In genomic region chr3:150252462-150252861, GRCh38 we compare ENCODE assay signal across 16 cellular contexts.
DNase-seq lines count a peak whose midpoint lies in the region; ATAC-seq and TF ChIP-seq lines count a peak whose summit lies in the region.
"Had no signal": no experiment of that assay in that cellular context is flagged by ENCODE, and none has a peak within 500 bp of the region (broad histone marks: within the 10 kb centered on the region; RNA-seq: fewer than 3 reads in every experiment).

No MANE protein-coding gene starts in this region.

- peaks cover 4% of the 10 kb centered on the region for H3K27me3 Mint-ChIP-seq in brain
- peaks cover 20% of the 10 kb centered on the region for H3K27me3 Mint-ChIP-seq in activated naive CD8-positive, alpha-beta T cell treated with anti-CD3 and anti-CD28 coated beads, Interleukin-2, amount 50 U/mL, for 24 hours

- no peak overlapping the region for H3K4me2 ChIP-seq in IMR-90 (ENCODE audit: low read depth, low read length)
- no peak overlapping the region for H3K4me2 ChIP-seq in hepatocyte
- no peak overlapping the region for H3K4me2 ChIP-seq in skeletal muscle satellite cell (ENCODE audit: low read length)

- whole genome bisulfite sequencing in IMR-90 (ENCODE audit: extremely low coverage in 2 of 2, insufficient read length in 1 of 2), 2 experiments: no CpG with 5 or more reads among the region's 2 CpGs
- 62% methylated on average over 2 of the region's 2 CpGs for WGBS in hepatocyte (ENCODE audit: low lambda C conversion rate, missing lambda C conversion rate)

- H3K4ac ChIP-seq in IMR-90 (ENCODE audit: low read depth, low read length): peak overlapping the region; percentile 42

- peaks cover 6 to 16% of the 10 kb centered on the region in 2 experiments; a peak in 2 of 4 replicates for H3K79me1 ChIP-seq in IMR-90 (ENCODE audit: low read depth in 1 of 2, low read length in 2 of 2)

- no peak overlapping the region for H3K56ac ChIP-seq in IMR-90 (ENCODE audit: extremely low read depth, insufficient read depth, low read length)

- peak overlapping the region; percentile 41; the same call in 1 of the 2 replicates for H4K5ac ChIP-seq in IMR-90 (ENCODE audit: low read depth, low read length)

- dilution Hi-C loops in IMR-90 (cut with HindIII; ENCODE audit: low sequenced_read_pairs, unreplicated experiment): no loop called here

- H3K36me3 Mint-ChIP-seq in brain: no peaks in the 10 kb centered on the region
- no peaks in the 10 kb centered on the region for H3K36me3 Mint-ChIP-seq in activated naive CD8-positive, alpha-beta T cell treated with anti-CD3 and anti-CD28 coated beads, Interleukin-2, amount 50 U/mL, for 24 hours (ENCODE audit: low read depth)
- H3K36me3 Mint-ChIP-seq: immature natural killer cell had no signal

- no peak overlapping the region for H2AFZ ChIP-seq in IMR-90 (replicated peaks; ENCODE audit: low read length, poor library complexity)
- no peak overlapping the region for H2AFZ ChIP-seq in hepatocyte

- peak overlapping the region; percentile 2 to 72 (median 31) for H3K27ac Mint-ChIP-seq in brain
- H3K27ac Mint-ChIP-seq in activated naive CD8-positive, alpha-beta T cell treated with anti-CD3 and anti-CD28 coated beads, Interleukin-2, amount 50 U/mL, for 24 hours: no peak overlapping the region
- H3K27ac Mint-ChIP-seq: CD4-positive, alpha-beta T cell had no signal

- no peak overlapping the region for H2BK5ac ChIP-seq in IMR-90 (ENCODE audit: low read depth, low read length, poor library complexity, severe bottlenecking)

- peak overlapping the region; percentile 69; the same call in 1 of the 2 replicates for H2BK20ac ChIP-seq in IMR-90 (ENCODE audit: low read depth, low read length)

- no peaks in the 10 kb centered on the region for H3K9me2 ChIP-seq in hepatocyte (replicated peaks; ENCODE audit: insufficient read depth)

- peak overlapping the region; percentile 70 for H2BK120ac ChIP-seq in IMR-90 (ENCODE audit: low read depth, low read length)

- H4K20me1 ChIP-seq in IMR-90 (ENCODE audit: insufficient read depth, low read length) (no peaks in the 10 kb centered on the region), hepatocyte (ENCODE audit: insufficient read depth, poor library complexity, severe bottlenecking) (no peaks in the 10 kb centered on the region)

- H2BK15ac ChIP-seq in IMR-90 (ENCODE audit: low read depth, low read length): peak overlapping the region; percentile 82; the same call in 2 of the 3 replicates

- H3K36me3 ChIP-seq in IMR-90 (ENCODE audit: control insufficient read depth, insufficient read depth, low read length) (no peaks in the 10 kb centered on the region), hepatocyte (replicated peaks; ENCODE audit: insufficient read depth, low read depth) (no peaks in the 10 kb centered on the region), skeletal muscle satellite cell (ENCODE audit: insufficient read depth, low read length) (no peaks in the 10 kb centered on the region)
- H3K36me3 ChIP-seq: adrenal gland, neutrophil had no signal

- H3K27me3 ChIP-seq in IMR-90 (ENCODE audit: control insufficient read depth, insufficient read depth, low read length) (no peaks in the 10 kb centered on the region), hepatocyte (no peaks in the 10 kb centered on the region), skeletal muscle satellite cell (ENCODE audit: control insufficient read depth, insufficient read depth, low read length) (no peaks in the 10 kb centered on the region)
- H3K27me3 ChIP-seq: adrenal gland, neutrophil had no signal

- peaks cover 86% of the 10 kb centered on the region for H3K4me1 Mint-ChIP-seq in brain
- no peaks in the 10 kb centered on the region for H3K4me1 Mint-ChIP-seq in activated naive CD8-positive, alpha-beta T cell treated with anti-CD3 and anti-CD28 coated beads, Interleukin-2, amount 50 U/mL, for 24 hours

- H2AK5ac ChIP-seq in IMR-90 (ENCODE audit: low read depth, low read length): peak overlapping the region; percentile 13

- H3K9me1 ChIP-seq in IMR-90 (ENCODE audit: insufficient read depth, low read length): peaks cover 18% of the 10 kb centered on the region

- no peak overlapping the region for H3K4me3 ChIP-seq in IMR-90 (ENCODE audit: insufficient read depth, low read depth, low read length)
- H3K4me3 ChIP-seq in hepatocyte: no peak overlapping the region
- no peak overlapping the region for H3K4me3 ChIP-seq in skeletal muscle satellite cell (ENCODE audit: low read length)
- H3K4me3 ChIP-seq: adrenal gland had no signal

- H3K9me3 ChIP-seq in IMR-90 (ENCODE audit: control insufficient read depth, insufficient read depth, low read length): no peaks in the 10 kb centered on the region
- H3K9me3 ChIP-seq in hepatocyte (ENCODE audit: low read depth): no peaks in the 10 kb centered on the region
- H3K9me3 ChIP-seq in skeletal muscle satellite cell (replicated peaks; ENCODE audit: low read length): no peaks in the 10 kb centered on the region
- H3K9me3 ChIP-seq: adrenal gland, neutrophil had no signal

- in situ Hi-C loops in IMR-90 (cut with MboI; ENCODE audit: low sequenced_read_pairs): no loop called here

- H2AK9ac ChIP-seq in IMR-90 (replicated peaks; ENCODE audit: low read depth, low read length, poor library complexity): no peak overlapping the region

- peaks cover 0 to 5% (median 0%) of the 10 kb centered on the region in 5 experiments for H3K9me3 Mint-ChIP-seq in brain
- H3K9me3 Mint-ChIP-seq in activated naive CD8-positive, alpha-beta T cell treated with anti-CD3 and anti-CD28 coated beads, Interleukin-2, amount 50 U/mL, for 24 hours: peaks cover 5% of the 10 kb centered on the region
- H3K9me3 Mint-ChIP-seq: CD4-positive, alpha-beta T cell; immature natural killer cell had no signal

- peak; percentile 30 for DNase-seq in IMR-90
- DNase-seq in hepatocyte (ENCODE audit: low spot score): no peak
- no peak for DNase-seq in NCI-H2227 treated with DMSO at 0.1 percent for 48 hours (lab: John Stamatoyannopoulos, UW)
- no peak for DNase-seq in posterior cingulate gyrus
- DNase-seq in activated naive CD8-positive, alpha-beta T cell treated with anti-CD3 and anti-CD28 coated beads, Interleukin-2, amount 50 U/mL, for 24 hours: no peak
- DNase-seq: adrenal gland; CD4-positive, alpha-beta T cell; immature natural killer cell; NCI-H1930; stimulated activated CD4-positive, alpha-beta T cell treated with anti-CD3 and anti-CD28 coated beads, Interleukin-2, amount 100 ng/mL, for 48 hours; stimulated activated naive CD8-positive, alpha-beta T cell treated with anti-CD3 and anti-CD28 coated beads, Interleukin-15, Interleukin-2, amounts not matched to agents 100 U/mL and 50 U/mL, for 24 hours; T1000 had no signal

- H3K9ac ChIP-seq in IMR-90 (ENCODE audit: low read depth, low read length): no peak overlapping the region
- peak overlapping the region; percentile 28 for H3K9ac ChIP-seq in skeletal muscle satellite cell (ENCODE audit: low read depth, low read length)

- peak overlapping the region; percentile 42; the same call in 1 of the 2 replicates for H3K18ac ChIP-seq in IMR-90 (ENCODE audit: low read depth, low read length)

- H3K79me2 ChIP-seq in hepatocyte: no peaks in the 10 kb centered on the region

- H3K4me1 ChIP-seq in IMR-90 (ENCODE audit: control insufficient read depth, insufficient read depth, low read length) (peaks cover 26% of the 10 kb centered on the region), hepatocyte (ENCODE audit: insufficient read depth) (peaks cover 56% of the 10 kb centered on the region), skeletal muscle satellite cell (ENCODE audit: control insufficient read depth, insufficient read depth, low read length) (peaks cover 54% of the 10 kb centered on the region)

- CTCF ChIA-PET in IMR-90 (lab: Yijun Ruan, JAX): interaction anchor here (0.9 to 1.5 kb wide), 2 partner anchors 24 to 41 kb away, joined by 3 read pairs; no protein-coding TSS in a partner anchor

- H4K91ac ChIP-seq in IMR-90 (ENCODE audit: insufficient read depth, low read depth, low read length): no peak overlapping the region; the same call in 1 of the 2 replicates

- H3K14ac ChIP-seq in IMR-90 (replicated peaks; ENCODE audit: low read depth, low read length): peak overlapping the region; percentile 16; the same call in 1 of the 2 replicates

- H4K8ac ChIP-seq in IMR-90 (ENCODE audit: low read depth in 2 of 2, low read length in 2 of 2): peak overlapping the region in 1 of 2 experiments; percentile 64; a peak in 2 of 4 replicates

- BruUV-seq in IMR-90 (replicated peaks; lab: Mats Ljungman, UMichigan): no TSS peak

- H3K23ac ChIP-seq in IMR-90 (ENCODE audit: low read depth, low read length): peak overlapping the region; percentile 37; the same call in 1 of the 2 replicates

- ATAC-seq in IMR-90 (ENCODE audit: low read depth) (no peak), HG02588 (IDR thresholded peaks at IDR 0.05; ENCODE audit: unreplicated experiment) (no peak)
- no peak for ATAC-seq in activated naive CD8-positive, alpha-beta T cell treated with anti-CD3 and anti-CD28 coated beads, Interleukin-2, amount 50 U/mL, for 24 hours
- ATAC-seq: stimulated activated naive CD8-positive, alpha-beta T cell treated with anti-CD3 and anti-CD28 coated beads, Interleukin-15, Interleukin-2, amounts not matched to agents 100 U/mL and 50 U/mL, for 24 hours had no signal

- H3K27ac ChIP-seq in IMR-90 (ENCODE audit: insufficient read depth, low read length) (no peak overlapping the region), hepatocyte (peak overlapping the region; percentile 58)
- H3K27ac ChIP-seq: adrenal gland, neutrophil had no signal

- POLR2A ChIA-PET in IMR-90 (lab: Charles Lee; ENCODE audit: unreplicated experiment): no interaction called here

- peak overlapping the region in 1 of 5 experiments; percentile 16 for H3K4me3 Mint-ChIP-seq in brain
- no peak overlapping the region for H3K4me3 Mint-ChIP-seq in activated naive CD8-positive, alpha-beta T cell treated with anti-CD3 and anti-CD28 coated beads, Interleukin-2, amount 50 U/mL, for 24 hours
- H3K4me3 Mint-ChIP-seq: CD4-positive, alpha-beta T cell; immature natural killer cell had no signal

- intact Hi-C loops in IMR-90 (cut with micrococcal nuclease): no loop called here
- intact Hi-C loops in posterior cingulate gyrus (cut with DNase I): no loop called here

- TF ChIP-seq POLR2A in IMR-90 (IDR thresholded peaks at IDR 0.05; ENCODE audit: low read depth, low read length): no peak

- TF ChIP-seq CTCF in IMR-90 (conservative IDR thresholded peaks at IDR 0.05; ENCODE audit: low read depth, low read length) (no peak), brain (conservative IDR thresholded peaks at IDR 0.05) (no peak), hepatocyte (IDR thresholded peaks at IDR 0.05; ENCODE audit: poor library complexity) (no peak)

- no peak for TF ChIP-seq RAD21 in IMR-90 (IDR thresholded peaks at IDR 0.05; ENCODE audit: low read length)

TF ChIP-seq in IMR-90, 13 proteins besides CTCF, POLR2A, EP300 and RAD21 (continues in another document):
- no peak for TF ChIP-seq MAFK (IDR thresholded peaks at IDR 0.05; ENCODE audit: low read depth, low read length)
- TF ChIP-seq BHLHE40 (IDR thresholded peaks at IDR 0.05; ENCODE audit: low read depth, low read length): no peak
- no peak for TF ChIP-seq NFE2L2 (IDR thresholded peaks at IDR 0.05; ENCODE audit: low read depth, low read length)
